In genomic region chr19:5727453-5728050, GRCh38 we compare ENCODE assay signal across 34 cellular contexts.
"Had no signal": no experiment of that assay in that cellular context is flagged by ENCODE, and none has a peak within 500 bp of the region (broad histone marks: within the 10 kb centered on the region; RNA-seq: fewer than 3 reads in every experiment).

No MANE protein-coding gene starts in this region.

- H3K27me3 ChIP-seq: MG63 had no signal

- H3K36me3 ChIP-seq: MG63 had no signal

- H3K9me3 ChIP-seq: MG63 had no signal

- DNase-seq: Karpas-422, Kasumi-1, MG63, MM.1S, MV-4-11, NCI-H1048, NCI-H1092, NCI-H1092 treated with DMSO at 0.1 percent for 48 hours, NCI-H1105, NCI-H1105 treated with DMSO at 0.1 percent for 48 hours, NCI-H1417, NCI-H1417 treated with DMSO at 0.1 percent for 48 hours, NCI-H1436, NCI-H1436 treated with DMSO at 0.1 percent for 48 hours, NCI-H146, NCI-H1694, NCI-H1694 treated with DMSO at 0.1 percent for 48 hours, NCI-H187, NCI-H187 treated with DMSO at 0.1 percent for 48 hours, NCI-H1930, NCI-H2029, NCI-H2029 treated with DMSO at 0.1 percent for 48 hours, NCI-H2081, NCI-H2081 treated with DMSO at 0.1 percent for 48 hours, NCI-H2107, NCI-H2171, NCI-H2171 treated with DMSO at 0.1 percent for 48 hours, NCI-H2227 treated with DMSO at 0.1 percent for 48 hours, NCI-H226, NCI-H345, NCI-H446, NCI-H446 treated with DMSO at 0.1 percent for 48 hours, NCI-H510A, NCI-H510A treated with DMSO at 0.1 percent for 48 hours had no signal

- H3K4me3 ChIP-seq: MG63 had no signal
